In genomic region chr16:57244463-57244766, GRCh38 we compare ENCODE assay signal across 8 cellular contexts. TPM values are rescaled to one million over a fixed set of nuclear protein-coding genes. Genes with fewer than 3 reads are reported as not detected.
DNase-seq lines count a peak whose midpoint lies in the region; ATAC-seq and TF ChIP-seq lines count a peak whose summit lies in the region.

No MANE protein-coding gene starts in this region.

- 6 to 11% methylated on average over 9 of the region's 9 CpGs for WGBS in tibial nerve, 2 donors

- TF ChIP-seq CTCF in kidney epithelial cell (IDR thresholded peaks at IDR 0.05; ENCODE audit: insufficient read depth, low read length, poor library complexity, severe bottlenecking): no peak
- TF ChIP-seq CTCF in tibial nerve (IDR thresholded peaks at IDR 0.05): no peak

- H3K9me3 ChIP-seq in tibial nerve: no peaks in the 10 kb centered on the region

- intact Hi-C loops in activated T-helper 2 cell treated with anti-CD3 and anti-CD28 coated beads, Interferon-gamma antibody, Interleukin-2, Interleukin-4, amounts not matched to agents 10 μg/mL and 5 μg/mL and 100 μg/mL, durations not matched to agents 14 hours and 24 hours and 36 hours (cut with micrococcal nuclease): loop anchor here (2.0 to 5.0 kb wide), 2 partner anchors 33 to 58 kb away; partner anchors contain the start of genes PSME3IP1 and RSPRY1

- peak; percentile 21 for ATAC-seq in HG02870 (IDR thresholded peaks at IDR 0.05; ENCODE audit: unreplicated experiment)

- H3K27me3 Mint-ChIP-seq in activated T-helper 2 cell treated with anti-CD3 and anti-CD28 coated beads, Interferon-gamma antibody, Interleukin-2, Interleukin-4, amounts not matched to agents 10 μg/mL and 5 μg/mL and 100 μg/mL, durations not matched to agents 14 hours and 24 hours and 36 hours (ENCODE audit: low read depth): no peaks in the 10 kb centered on the region

- H3K27ac ChIP-seq in tibial nerve: peak overlapping the region; percentile 77 to 97 (median 93)

- peaks cover 0 to 26% (median 4%) of the 10 kb centered on the region in 4 donors for H3K4me1 ChIP-seq in tibial nerve

- H3K4me3 ChIP-seq in GM08714 (ENCODE audit: low read length) (peak overlapping the region; percentile 65; the same call in 1 of the 2 replicates), kidney epithelial cell (ENCODE audit: low read depth, low read length) (peak overlapping the region; percentile 39), tibial nerve (peak overlapping the region; percentile 35 to 79 (median 72))

- no peaks in the 10 kb centered on the region for H3K9me3 Mint-ChIP-seq in activated T-helper 2 cell treated with anti-CD3 and anti-CD28 coated beads, Interferon-gamma antibody, Interleukin-2, Interleukin-4, amounts not matched to agents 10 μg/mL and 5 μg/mL and 100 μg/mL, durations not matched to agents 14 hours and 24 hours and 36 hours

- DNase-seq in activated T-helper 2 cell treated with anti-CD3 and anti-CD28 coated beads, Interferon-gamma antibody, Interleukin-2, Interleukin-4, amounts not matched to agents 10 μg/mL and 5 μg/mL and 100 μg/mL, durations not matched to agents 14 hours and 24 hours and 36 hours (ENCODE audit: low spot score): no peak
- no peak for DNase-seq in kidney epithelial cell (ENCODE audit: low read depth)
- no peak for DNase-seq in tibial nerve (ENCODE audit: low spot score in 2 of 2)
- no peak for DNase-seq in AG08396 (ENCODE audit: low spot score)
- DNase-seq in A172 (ENCODE audit: low spot score): no peak
- DNase-seq in inferior parietal cortex (ENCODE audit: extremely low spot score): no peak

- peaks cover 14% of the 10 kb centered on the region for H3K4me1 Mint-ChIP-seq in activated T-helper 2 cell treated with anti-CD3 and anti-CD28 coated beads, Interferon-gamma antibody, Interleukin-2, Interleukin-4, amounts not matched to agents 10 μg/mL and 5 μg/mL and 100 μg/mL, durations not matched to agents 14 hours and 24 hours and 36 hours (ENCODE audit: low read depth)

- peak overlapping the region; percentile 88 for H3K4me3 Mint-ChIP-seq in activated T-helper 2 cell treated with anti-CD3 and anti-CD28 coated beads, Interferon-gamma antibody, Interleukin-2, Interleukin-4, amounts not matched to agents 10 μg/mL and 5 μg/mL and 100 μg/mL, durations not matched to agents 14 hours and 24 hours and 36 hours (ENCODE audit: low read depth)

- no peaks in the 10 kb centered on the region for H3K27me3 ChIP-seq in kidney epithelial cell (ENCODE audit: control insufficient read depth, insufficient read depth, low read length)
- H3K27me3 ChIP-seq in tibial nerve: no peaks in the 10 kb centered on the region

- H3K36me3 Mint-ChIP-seq in activated T-helper 2 cell treated with anti-CD3 and anti-CD28 coated beads, Interferon-gamma antibody, Interleukin-2, Interleukin-4, amounts not matched to agents 10 μg/mL and 5 μg/mL and 100 μg/mL, durations not matched to agents 14 hours and 24 hours and 36 hours (ENCODE audit: low read depth): peaks cover 36% of the 10 kb centered on the region

- no peaks in the 10 kb centered on the region for H3K36me3 ChIP-seq in kidney epithelial cell (ENCODE audit: control insufficient read depth, insufficient read depth, low read length)
- peaks cover 0 to 22% (median 11%) of the 10 kb centered on the region in 3 donors for H3K36me3 ChIP-seq in tibial nerve

- no peak for TF ChIP-seq POLR2A in tibial nerve (IDR thresholded peaks at IDR 0.05)

- peak overlapping the region; percentile 97 for H3K27ac Mint-ChIP-seq in activated T-helper 2 cell treated with anti-CD3 and anti-CD28 coated beads, Interferon-gamma antibody, Interleukin-2, Interleukin-4, amounts not matched to agents 10 μg/mL and 5 μg/mL and 100 μg/mL, durations not matched to agents 14 hours and 24 hours and 36 hours

- TF ChIP-seq EP300 in tibial nerve (IDR thresholded peaks at IDR 0.05): no peak

RNA-seq across cellular contexts. Expression of gene ARL2BP, which starts 0.6 kb away (rescaled TPM):
- 28.1 and 31.2 TPM in 2 replicates for total RNA-seq in activated T-helper 2 cell treated with anti-CD3 and anti-CD28 coated beads, Interferon-gamma antibody, Interleukin-2, Interleukin-4, amounts not matched to agents 10 μg/mL and 5 μg/mL and 100 μg/mL, durations not matched to agents 14 hours and 24 hours and 36 hours
- total RNA-seq in kidney epithelial cell (70.4 and 78.3 TPM in 2 replicates), tibial nerve (10 to 100 TPM; 54.0 to 63.8 (median 55.5) TPM)
- 165 and 172 TPM in 2 replicates for total RNA-seq in A172 (2014; rRNA removed; shearing (Covaris generic))

RNA-seq across cellular contexts. Expression of gene PLLP, which starts 40.1 kb away (rescaled TPM):
- total RNA-seq in activated T-helper 2 cell treated with anti-CD3 and anti-CD28 coated beads, Interferon-gamma antibody, Interleukin-2, Interleukin-4, amounts not matched to agents 10 μg/mL and 5 μg/mL and 100 μg/mL, durations not matched to agents 14 hours and 24 hours and 36 hours: 0.30 and 0.34 TPM in 2 replicates
- 11.9 and 12.6 TPM in 2 replicates for total RNA-seq in kidney epithelial cell
- 100 to 1,000 TPM; 162 to 363 (median 321) TPM for total RNA-seq in tibial nerve
- 0.55 TPM in 1 of 2 replicates, not detected in the other for total RNA-seq in A172 (2014; rRNA removed; shearing (Covaris generic))

RNA-seq across cellular contexts. Expression of gene RSPRY1, which starts 58.3 kb away (rescaled TPM):
- 33.3 and 43.0 TPM in 2 replicates for total RNA-seq in activated T-helper 2 cell treated with anti-CD3 and anti-CD28 coated beads, Interferon-gamma antibody, Interleukin-2, Interleukin-4, amounts not matched to agents 10 μg/mL and 5 μg/mL and 100 μg/mL, durations not matched to agents 14 hours and 24 hours and 36 hours
- 42.7 and 59.1 TPM in 2 replicates for total RNA-seq in kidney epithelial cell
- 10 to 100 TPM; 20.4 to 28.5 (median 24.6) TPM for total RNA-seq in tibial nerve
- total RNA-seq in A172 (2014; rRNA removed; shearing (Covaris generic)): 25.8 and 28.7 TPM in 2 replicates

RNA-seq across cellular contexts. Expression of gene PSME3IP1, which starts 58.6 kb away (rescaled TPM):
- total RNA-seq in activated T-helper 2 cell treated with anti-CD3 and anti-CD28 coated beads, Interferon-gamma antibody, Interleukin-2, Interleukin-4, amounts not matched to agents 10 μg/mL and 5 μg/mL and 100 μg/mL, durations not matched to agents 14 hours and 24 hours and 36 hours: 109 and 125 TPM in 2 replicates
- total RNA-seq in kidney epithelial cell (93.4 and 94.5 TPM in 2 replicates), tibial nerve (100 to 1,000 TPM in 1 of 4 donors, 10 to 100 TPM in 3; 58.4 to 100 (median 69.7) TPM)
- total RNA-seq in A172 (2014; rRNA removed; shearing (Covaris generic)): 170 and 232 TPM in 2 replicates

Comparison
In these comparisons a context has a peak if more than half of its experiments do, and no peak if none do; other contexts are left out.
1. RNA of gene PLLP, which starts 40.1 kb away (total RNA-seq): 162 to 363 TPM in tibial nerve; 11.9 to 12.6 TPM in kidney epithelial cell, 0.30 to 0.34 TPM in activated T-helper 2 cell treated with anti-CD3 and anti-CD28 coated beads, Interferon-gamma antibody, Interleukin-2, Interleukin-4, amounts not matched to agents 10 μg/mL and 5 μg/mL and 100 μg/mL, durations not matched to agents 14 hours and 24 hours and 36 hours and 0.55 TPM in A172; every median in the first group is over 10 times any median in the second.
2. Peak in every context shown above with its lines, with median percentiles within 50 percentile points of each other: H3K4me3 ChIP-seq.